Comparison of ENCODE assay signal across 10 cellular contexts in the genomic region with DNA sequence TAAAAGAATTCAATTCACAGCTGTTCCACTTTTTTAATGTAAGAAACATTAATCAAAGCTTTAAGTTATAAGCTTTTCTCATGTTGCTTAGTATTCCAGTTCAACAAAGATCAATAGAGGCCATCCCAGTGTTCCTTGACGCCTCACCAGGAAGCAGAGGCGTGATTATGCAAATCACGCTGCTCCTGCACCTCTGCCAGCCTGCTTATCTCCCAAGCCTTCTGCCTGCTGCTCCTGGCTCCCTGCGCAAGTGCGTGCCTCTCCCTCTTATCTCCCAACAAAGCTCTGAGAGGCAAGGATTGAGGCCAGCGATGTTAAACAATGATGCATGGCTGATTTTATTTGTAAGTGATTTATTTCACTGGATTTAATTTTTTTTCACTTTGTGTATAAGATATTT. TPM values are rescaled to one million over a fixed set of nuclear protein-coding genes. Genes with fewer than 3 reads are reported as not detected.
A peak's percentile ranks its signal among the peaks of the same experiment; 100 is the strongest.
DNase-seq lines count a peak whose midpoint lies in the region; TF ChIP-seq lines count a peak whose summit lies in the region.
"Had no signal": no experiment of that assay in that cellular context is flagged by ENCODE, and none has a peak within 500 bp of the region (broad histone marks: within the 10 kb centered on the region; RNA-seq: fewer than 3 reads in every experiment).

No MANE protein-coding gene starts in this region.

- H3K4me3 ChIP-seq in dorsolateral prefrontal cortex = peak overlapping the region in 33 of 59 donors; percentile 0 to 50 (median 21)
- peak overlapping the region; percentile 0 for H3K4me3 ChIP-seq in neuron (ENCODE audit: low read length)
- no peak overlapping the region for H3K4me3 ChIP-seq in esophagus squamous epithelium

- H3K27me3 ChIP-seq in dorsolateral prefrontal cortex (no peaks in the 10 kb centered on the region), neuron (ENCODE audit: insufficient read depth, low read length) (peaks cover 5% of the 10 kb centered on the region), esophagus squamous epithelium (no peaks in the 10 kb centered on the region)

- peaks cover 71% of the 10 kb centered on the region for H3K4me1 ChIP-seq in neuron (ENCODE audit: insufficient read depth, low read length)
- H3K4me1 ChIP-seq in esophagus squamous epithelium = peaks cover 0 to 7% (median 0%) of the 10 kb centered on the region in 3 donors

- TF ChIP-seq CTCF in dorsolateral prefrontal cortex (IDR thresholded peaks at IDR 0.05 in 54 of 56, conservative IDR thresholded peaks at IDR 0.05 in 2 of 56; ENCODE audit: low read depth in 1 of 56, partially characterized antibody in 56 of 56) = peak in 1 of 56 donors; percentile 20
- TF ChIP-seq CTCF in esophagus squamous epithelium (IDR thresholded peaks at IDR 0.05) = no peak

- no peaks in the 10 kb centered on the region for H3K36me3 ChIP-seq in neuron (ENCODE audit: insufficient read depth, low read length)
- peaks cover 0 to 5% (median 5%) of the 10 kb centered on the region in 3 donors for H3K36me3 ChIP-seq in esophagus squamous epithelium

- DNase-seq in NCI-H1092 (lab: John Stamatoyannopoulos, UW) (peak; percentile 90), NCI-H510A (lab: John Stamatoyannopoulos, UW) (peak; percentile 79), dorsolateral prefrontal cortex (peak; percentile 38 to 82 (median 59)), esophagus squamous epithelium (lab: John Stamatoyannopoulos, UW) (no peak), AG08395 (ENCODE audit: low spot score) (no peak), GDM1 (lab: John Stamatoyannopoulos, UW) (no peak), epidermal melanocyte (ENCODE audit: insufficient read length, low spot score) (no peak)
- DNase-seq: activated CD8-positive, alpha-beta memory T cell treated with anti-CD3 and anti-CD28 coated beads for 24 hours had no signal

- H3K27ac ChIP-seq in dorsolateral prefrontal cortex (peak overlapping the region in 29 of 59 donors; percentile 2 to 80 (median 39)), esophagus squamous epithelium (no peak overlapping the region)

- WGBS in esophagus squamous epithelium, 2 donors = 25 to 67% methylated on average over 3 to 6 of the region's 6 CpGs

- intact Hi-C loops in dorsolateral prefrontal cortex (cut with DNase I) (loop anchor here in 1 of 2 donors (5.0 kb wide), 1 partner anchor 42 kb away; no protein-coding TSS in a partner anchor), esophagus squamous epithelium (cut with DNase I) (no loop called here)

- H3K9me3 ChIP-seq in neuron (ENCODE audit: low read length) = no peaks in the 10 kb centered on the region
- no peaks in the 10 kb centered on the region for H3K9me3 ChIP-seq in esophagus squamous epithelium

- H2AFZ ChIP-seq in neuron (ENCODE audit: low read depth, low read length) = no peak overlapping the region

- TF ChIP-seq POLR2A in esophagus squamous epithelium (IDR thresholded peaks at IDR 0.05) = no peak

RNA-seq across cellular contexts. Expression of gene INSM1, which starts 42.8 kb away (rescaled TPM):
- total RNA-seq in dorsolateral prefrontal cortex (1 to 10 TPM; 1.6 to 8.1 (median 3.9) TPM), esophagus squamous epithelium (not detected)
- total RNA-seq: osteocyte had no signal

Comparison
In these comparisons a context has a peak if more than half of its experiments do, and no peak if none do; other contexts are left out.
1. DNase-seq: peak in NCI-H1092 (single experiment), NCI-H510A (single experiment) and dorsolateral prefrontal cortex (10 of 10); none in esophagus squamous epithelium (single experiment), AG08395 (single experiment), GDM1 (single experiment) and epidermal melanocyte (single experiment).
2. H3K4me3 ChIP-seq: peak in dorsolateral prefrontal cortex (33 of 59) and neuron (single experiment); none in esophagus squamous epithelium (0 of 4).